8 cellular contexts compared by ENCODE assay signal in the genomic region with DNA sequence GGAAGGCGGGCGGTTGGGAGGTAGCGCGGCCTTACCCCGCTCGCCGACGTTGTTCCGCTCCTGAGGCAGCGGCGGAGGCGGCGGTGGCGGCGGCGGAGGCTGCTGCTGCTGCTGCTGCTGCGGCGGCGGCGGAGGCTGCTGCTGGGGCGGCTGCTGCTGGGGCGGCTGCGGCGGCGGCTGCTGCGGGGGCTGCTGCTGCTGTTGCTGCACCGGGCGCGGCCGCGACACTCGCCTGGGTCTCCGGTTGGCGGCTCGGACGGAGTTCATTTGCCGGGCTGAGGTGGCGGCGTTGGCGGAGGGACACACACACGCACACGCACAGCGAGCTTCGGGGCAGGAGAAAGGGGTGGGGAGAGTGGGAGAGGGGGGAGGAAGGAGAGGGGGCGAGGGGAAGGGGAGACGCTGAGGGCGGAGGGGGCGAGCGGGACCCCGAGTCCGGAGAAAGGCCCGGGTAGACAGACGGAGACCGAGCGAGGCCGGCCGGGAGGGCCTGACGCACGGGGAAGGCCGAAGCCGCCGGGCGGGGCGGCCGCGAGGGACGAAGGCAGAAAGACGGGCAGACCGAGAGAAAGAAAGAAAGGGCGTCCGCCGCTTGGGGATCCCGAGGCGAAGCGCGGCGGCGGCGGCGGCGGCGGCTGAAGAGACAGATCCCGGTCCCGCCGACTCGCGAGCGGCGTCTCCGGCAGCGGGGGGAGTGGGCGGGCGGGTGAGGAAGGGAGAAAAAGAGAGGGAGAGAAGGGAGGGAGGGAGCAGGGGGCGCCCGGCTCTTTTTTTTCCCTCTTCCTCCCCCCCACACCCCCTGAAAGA. TPM values are rescaled to one million over a fixed set of nuclear protein-coding genes. Genes with fewer than 3 reads are reported as not detected.
DNase-seq lines count a peak whose midpoint lies in the region; ATAC-seq and TF ChIP-seq lines count a peak whose summit lies in the region.

No MANE protein-coding gene starts in this region.

- ATAC-seq in GM19372 (IDR thresholded peaks at IDR 0.05; ENCODE audit: low read depth, unreplicated experiment) = peak; percentile 3
- ATAC-seq in T-cell (replicated peaks in 1 of 4) = peak; percentile 5 to 19 (median 12)
- ATAC-seq in left ventricle myocardium superior = peak; percentile 39
- ATAC-seq in GM21526 (IDR thresholded peaks at IDR 0.05; ENCODE audit: low FRiP score, unreplicated experiment) = no peak

- H3K4me1 ChIP-seq in adrenal gland (replicated peaks in 1 of 2) = peaks cover 4 to 27% of the 10 kb centered on the region in 2 donors
- H3K4me1 ChIP-seq in prostate gland (replicated peaks) = no peaks in the 10 kb centered on the region

- H3K36me3 Mint-ChIP-seq in T-cell = no peaks in the 10 kb centered on the region

- intact Hi-C loops in adrenal gland (cut with DNase I) = loop anchor here (10.0 kb wide), 4 partner anchors 51 to 519 kb away; a partner anchor contains a TSS
- intact Hi-C loops in left ventricle myocardium superior (cut with micrococcal nuclease) = loop anchor here (10.0 kb wide), 1 partner anchor 51 kb away; no protein-coding TSS in a partner anchor
- intact Hi-C loops in prostate gland (cut with DNase I) = loop anchor here (2.0 to 5.0 kb wide), 3 partner anchors 123 to 682 kb away; a partner anchor contains a TSS

- peak overlapping the region; percentile 86 to 96 (median 88) for H3K4me3 Mint-ChIP-seq in T-cell

- H3K9me3 ChIP-seq in adrenal gland (replicated peaks in 1 of 3) (no peaks in the 10 kb centered on the region), prostate gland (no peaks in the 10 kb centered on the region)

- peaks cover 41 to 51% (median 42%) of the 10 kb centered on the region in 3 donors for H3K4me1 Mint-ChIP-seq in T-cell

- 1 to 2% (median 1%) methylated on average over 24 to 94 of the region's 95 CpGs for WGBS in adrenal gland, 4 donors
- WGBS in prostate gland = under 1% methylated on average over 81 of the region's 95 CpGs

- H3K4me3 ChIP-seq in BJ (ENCODE audit: low read depth, low read length) = peak overlapping the region; percentile 95
- H3K4me3 ChIP-seq in adrenal gland = peak overlapping the region; percentile 22 to 99 (median 73)
- H3K4me3 ChIP-seq in prostate gland = peak overlapping the region; percentile 69 to 82

- no peaks in the 10 kb centered on the region for H3K27me3 ChIP-seq in BJ (ENCODE audit: control insufficient read depth, insufficient read depth, low read length)
- no peaks in the 10 kb centered on the region for H3K27me3 ChIP-seq in adrenal gland
- no peaks in the 10 kb centered on the region for H3K27me3 ChIP-seq in prostate gland (replicated peaks; ENCODE audit: insufficient read depth)

- CTCF ChIA-PET in BJ (lab: Yijun Ruan, JAX) (no interaction called here), T-cell (lab: Charles Lee) (interaction anchor here in 1 of 2 donors (0.6 kb wide), 1 partner anchor 67 kb away, joined by 3 read pairs; no protein-coding TSS in a partner anchor)

- no peak for TF ChIP-seq CTCF in BJ (IDR thresholded peaks at IDR 0.05; ENCODE audit: insufficient read depth, low read depth, low read length)
- TF ChIP-seq CTCF in adrenal gland (IDR thresholded peaks at IDR 0.05) = no peak
- TF ChIP-seq CTCF in prostate gland (IDR thresholded peaks at IDR 0.05) = no peak

- H3K27ac Mint-ChIP-seq in T-cell = peak overlapping the region; percentile 92 to 94

- H3K36me3 ChIP-seq in BJ (ENCODE audit: control insufficient read depth, insufficient read depth, low read length) = no peaks in the 10 kb centered on the region
- H3K36me3 ChIP-seq in adrenal gland (replicated peaks in 1 of 2) = no peaks in the 10 kb centered on the region
- H3K36me3 ChIP-seq in prostate gland = no peaks in the 10 kb centered on the region

- TF ChIP-seq POLR2A in adrenal gland (IDR thresholded peaks at IDR 0.05) (peak in 1 of 2 donors; percentile 45), prostate gland (IDR thresholded peaks at IDR 0.05) (no peak)

- H3K27me3 Mint-ChIP-seq in T-cell = no peaks in the 10 kb centered on the region

- H3K9me3 Mint-ChIP-seq in T-cell = no peaks in the 10 kb centered on the region

- H3K27ac ChIP-seq in adrenal gland = peak overlapping the region; percentile 95 to 99 (median 99)
- H3K27ac ChIP-seq in prostate gland = peak overlapping the region; percentile 98 to 99

- DNase-seq in BJ (ENCODE audit: low read depth) = no peak
- DNase-seq in HuH-7 (ENCODE audit: low spot score) = peak; percentile 5
- peak; percentile 24 to 70 (median 54) for DNase-seq in T-cell
- peak; percentile 56 to 75 (median 69) for DNase-seq in adrenal gland
- peak; percentile 78 for DNase-seq in left ventricle myocardium superior
- DNase-seq in prostate gland (ENCODE audit: low spot score) = peak; percentile 39

- POLR2A ChIA-PET in BJ (lab: Charles Lee) (no interaction called here), T-cell (lab: Charles Lee) (interaction anchor here (0.6 kb wide), 2 partner anchors 44 to 437 kb away, joined by 6 read pairs; no protein-coding TSS in a partner anchor)

RNA-seq across cellular contexts. Expression of a gene that starts 0.6 kb away (rescaled TPM):
- polyA plus RNA-seq in BJ (2011; rRNA removed) = 21.5 and 37.9 TPM in 2 replicates
- polyA minus RNA-seq in BJ (2011; rRNA and poly(A)+ RNA removed) = 40.0 and 56.0 TPM in 2 replicates
- total RNA-seq in T-cell = 10 to 100 TPM; 70.2 to 90.0 (median 74.6) TPM
- 10 to 100 TPM; 21.7 to 61.7 (median 50.9) TPM for total RNA-seq in adrenal gland
- 10 to 100 TPM; 38.1 to 50.7 (median 45.6) TPM for polyA plus RNA-seq in adrenal gland
- 36.6 TPM for total RNA-seq in left ventricle myocardium superior
- 10 to 100 TPM; 48.4 to 54.2 TPM for total RNA-seq in prostate gland
